In the genomic region with DNA sequence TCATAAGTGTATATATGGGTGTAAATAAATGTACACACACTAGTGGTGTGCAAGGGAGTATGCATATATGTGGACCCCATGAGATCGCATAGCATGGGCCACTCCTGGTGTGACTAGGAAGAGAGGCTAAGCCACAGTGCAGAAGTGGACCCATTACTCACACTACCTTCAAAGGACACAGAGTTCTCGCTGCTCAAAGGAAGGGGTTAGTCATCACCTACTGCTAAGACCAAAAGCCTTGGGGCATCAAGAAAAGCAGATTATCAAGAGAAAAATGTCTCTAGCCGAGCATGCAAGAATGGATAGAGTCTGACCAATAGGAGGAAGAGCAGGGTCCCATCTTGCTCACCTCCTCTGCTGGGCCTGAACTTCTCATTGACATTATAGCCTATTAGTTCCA, we compare ENCODE assay signal across 18 cellular contexts.
DNase-seq lines count a peak whose midpoint lies in the region; ATAC-seq, FAIRE-seq and TF ChIP-seq lines count a peak whose summit lies in the region.
"Had no signal": no experiment of that assay in that cellular context is flagged by ENCODE, and none has a peak within 500 bp of the region (broad histone marks: within the 10 kb centered on the region; RNA-seq: fewer than 3 reads in every experiment).

No MANE protein-coding gene starts in this region.

- H3K9me3 ChIP-seq in neutrophil, result no peaks in the 10 kb centered on the region
- H3K9me3 ChIP-seq: adrenal gland, left ventricle myocardium inferior, pancreas had no signal

- H3K4me3 ChIP-seq in bronchial epithelial cell (ENCODE audit: low read depth, low read length) (no peak overlapping the region), neutrophil (ENCODE audit: low read depth in 1 of 2, low read length in 1 of 2) (peak overlapping the region; percentile 25 to 39)
- H3K4me3 ChIP-seq: adrenal gland, left ventricle myocardium inferior, pancreas had no signal

- H3K27ac ChIP-seq in neutrophil, result peak overlapping the region; percentile 97
- H3K27ac ChIP-seq: left ventricle myocardium inferior, pancreas had no signal

- peak; percentile 95 for FAIRE-seq in bronchial epithelial cell (lab: Jason Lieb, UNC)
- FAIRE-seq: GM12892, pancreas had no signal

- DNase-seq in EL (peak; percentile 79), MV-4-11 (lab: John Stamatoyannopoulos, UW) (peak; percentile 44), bronchial epithelial cell (ENCODE audit: low read depth) (peak; percentile 93), hypothalamus (lab: John Stamatoyannopoulos, UW) (no peak), GM19240 (ENCODE audit: insufficient read length, low spot score) (no peak), NCI-H2171 (lab: John Stamatoyannopoulos, UW) (no peak)
- DNase-seq: activated B cell treated with CpG ODN at 0.5 μM for 24 hours; GDM1; NCI-H1092; NCI-H774; stimulated activated CD4-positive, alpha-beta T cell treated with anti-CD3 and anti-CD28 coated beads, Interleukin-4, amount 100 ng/mL, for 1 hour; SW 1271 had no signal

- no peaks in the 10 kb centered on the region for H3K36me3 ChIP-seq in bronchial epithelial cell (ENCODE audit: control insufficient read depth, insufficient read depth, low read length)
- H3K36me3 ChIP-seq in neutrophil, result no peaks in the 10 kb centered on the region
- H3K36me3 ChIP-seq: adrenal gland, left ventricle myocardium inferior, pancreas had no signal

- H3K4me1 ChIP-seq in neutrophil (ENCODE audit: control insufficient read depth in 1 of 2, insufficient read depth in 1 of 2, low read depth in 1 of 2, low read length in 1 of 2), result peaks cover 71 to 78% of the 10 kb centered on the region in 2 experiments
- H3K4me1 ChIP-seq: left ventricle myocardium inferior, pancreas had no signal

- H3K27me3 ChIP-seq in bronchial epithelial cell (ENCODE audit: control insufficient read depth, insufficient read depth, low read length) (no peaks in the 10 kb centered on the region), neutrophil (no peaks in the 10 kb centered on the region)
- H3K27me3 ChIP-seq: adrenal gland, pancreas had no signal

- no peak for TF ChIP-seq CTCF in bronchial epithelial cell (IDR thresholded peaks at IDR 0.05; ENCODE audit: insufficient read depth, low read length, severe bottlenecking)
- no peak for TF ChIP-seq CTCF in neutrophil (IDR thresholded peaks at IDR 0.05)

- no peak for ATAC-seq in HG02588 (IDR thresholded peaks at IDR 0.05; ENCODE audit: unreplicated experiment)

Comparison
In these comparisons a context has a peak if more than half of its experiments do, and no peak if none do; other contexts are left out.
1. DNase-seq: peak in EL (single experiment), MV-4-11 (single experiment) and bronchial epithelial cell (single experiment); none in hypothalamus (0 of 51), GM19240 (single experiment) and NCI-H2171 (single experiment).